Comparison of ENCODE assay signal across 8 cellular contexts in genomic region chr12:71746983-71747611, GRCh38. TPM values are rescaled to one million over a fixed set of nuclear protein-coding genes. Genes with fewer than 3 reads are reported as not detected.
DNase-seq lines count a peak whose midpoint lies in the region; ATAC-seq and TF ChIP-seq lines count a peak whose summit lies in the region.

No MANE protein-coding gene starts in this region.

- H3K4me3 ChIP-seq in iPS DF 6.9 (ENCODE audit: low read length) (no peak overlapping the region), spleen (no peak overlapping the region)

- no CpG with 5 or more reads among the region's 4 CpGs for WGBS in iPS DF 6.9 (ENCODE audit: insufficient coverage, insufficient read length)
- 38 to 49% (median 38%) methylated on average over 4 of the region's 4 CpGs for WGBS in spleen, 5 donors

- peak; percentile 86 for ATAC-seq in HG02759 (IDR thresholded peaks at IDR 0.05; ENCODE audit: unreplicated experiment)

- peak; percentile 77 for DNase-seq in ACHN
- peak; percentile 53 for DNase-seq in GM13977 (ENCODE audit: low spot score)
- peak; percentile 8 for DNase-seq in NCI-H1092 (lab: John Stamatoyannopoulos, UW)
- DNase-seq in SW480 (ENCODE audit: low spot score) = peak; percentile 68
- DNase-seq in astrocyte of the hippocampus (ENCODE audit: low read depth, low spot score) = peak; percentile 73
- DNase-seq in iPS DF 6.9 (ENCODE audit: low read depth, low spot score) = peak; percentile 27
- DNase-seq in spleen = no peak

- no peak for TF ChIP-seq POLR2A in spleen (IDR thresholded peaks at IDR 0.05)

- in situ Hi-C loops in ACHN (cut with HindIII; ENCODE audit: low pct_ligation_motif_present, low pct_unique_long_range_greater_than_20kb, low sequenced_read_pairs) (no loop called here), GM13977 (cut with MboI; ENCODE audit: low pct_unique_long_range_greater_than_20kb, low sequenced_read_pairs, unreplicated experiment) (loop anchor here (25.0 kb wide), 1 partner anchor 335 kb away; no protein-coding TSS in a partner anchor)

- H3K4me1 ChIP-seq in iPS DF 6.9 (ENCODE audit: control insufficient read depth, insufficient read depth, low read length) = no peaks in the 10 kb centered on the region
- peaks cover 0 to 5% (median 0%) of the 10 kb centered on the region in 6 donors for H3K4me1 ChIP-seq in spleen

- H3K36me3 ChIP-seq in iPS DF 6.9 (ENCODE audit: control insufficient read depth, insufficient read depth, low read length) (no peaks in the 10 kb centered on the region), spleen (no peaks in the 10 kb centered on the region)

- intact Hi-C loops in spleen (cut with DNase I; ENCODE audit: low total_unique reads) = loop anchor here (5.0 kb wide), 1 partner anchor 330 kb away; no protein-coding TSS in a partner anchor

- no peak overlapping the region for H3K27ac ChIP-seq in iPS DF 6.9 (ENCODE audit: low read length)
- H3K27ac ChIP-seq in spleen = no peak overlapping the region

- peak; percentile 89 for TF ChIP-seq CTCF in GM13977 (IDR thresholded peaks at IDR 0.05; ENCODE audit: extremely low read depth, insufficient read depth, missing control alignments)
- peak; percentile 47 to 84 (median 75) for TF ChIP-seq CTCF in spleen (IDR thresholded peaks at IDR 0.05 in 8 of 11, conservative IDR thresholded peaks at IDR 0.05 in 3 of 11)

- H3K27me3 ChIP-seq in iPS DF 6.9 (ENCODE audit: control insufficient read depth, insufficient read depth, low read length) (no peaks in the 10 kb centered on the region), spleen (replicated peaks in 1 of 7) (peaks cover 0 to 13% (median 0%) of the 10 kb centered on the region in 7 donors)

- H3K9me3 ChIP-seq in iPS DF 6.9 (ENCODE audit: control insufficient read depth, insufficient read depth, low read length) (no peaks in the 10 kb centered on the region), spleen (no peaks in the 10 kb centered on the region)

RNA-seq across cellular contexts. Expression of gene RAB21, which starts 7.6 kb away (rescaled TPM):
- 10 to 100 TPM; 25.9 to 75.4 (median 66.1) TPM for total RNA-seq in spleen
- 10 to 100 TPM in 1 of 3 donors, 1 to 10 TPM in 2; 5.7 to 13.9 (median 8.9) TPM for polyA plus RNA-seq in spleen
